ENCODE assay signal across 8 cellular contexts in genomic region chr17:59786536-59787319, GRCh38.
A peak's percentile ranks its signal among the peaks of the same experiment; 100 is the strongest.
DNase-seq lines count a peak whose midpoint lies in the region; ATAC-seq, FAIRE-seq and TF ChIP-seq lines count a peak whose summit lies in the region.

No MANE protein-coding gene starts in this region.

- H3K4me3 ChIP-seq in mucosa of descending colon = no peak overlapping the region

- no peak for TF ChIP-seq CTCF in mucosa of descending colon (IDR thresholded peaks at IDR 0.05)

- intact Hi-C loops in mucosa of descending colon (cut with DNase I, micrococcal nuclease) = loop anchor here in 1 of 2 donors (10.0 kb wide), 1 partner anchor 48 kb away; no protein-coding TSS in a partner anchor

- H3K4me1 ChIP-seq in mucosa of descending colon (ENCODE audit: low read depth) = peaks cover 29% of the 10 kb centered on the region

- H3K9me3 ChIP-seq in mucosa of descending colon = no peaks in the 10 kb centered on the region

- ATAC-seq in HG02943 (IDR thresholded peaks at IDR 0.05; ENCODE audit: low read depth, unreplicated experiment) (peak; percentile 77), mucosa of descending colon (peak; percentile 96)

- DNase-seq in GM18507 (ENCODE audit: extremely low spot score, insufficient read length, low read depth) (peak; percentile 44), NCI-H460 (ENCODE audit: extremely low read depth, low read depth) (peak; percentile 99), mucosa of descending colon (peak in 1 of 3 donors; percentile 82)
- peak; percentile 37 to 89 for DNase-seq in activated CD4-positive, alpha-beta T cell treated with anti-CD3 and anti-CD28 coated beads, Interleukin-2, amount 50 U/mL, for 24 hours (ENCODE audit: low read depth in 1 of 2, low spot score in 1 of 2)
- DNase-seq in effector CD4-positive, alpha-beta T cell = peak; percentile 76
- DNase-seq in stimulated activated CD8-positive, alpha-beta memory T cell treated with anti-CD3 and anti-CD28 coated beads, Interleukin-7, amount 100 ng/mL, for 24 hours (ENCODE audit: low read depth) = peak; percentile 26

- FAIRE-seq in A204.1 (lab: Jason Lieb, UNC) (peak; percentile 98), GM18507 (lab: Jason Lieb, UNC) (peak; percentile 98)

- H3K36me3 ChIP-seq in mucosa of descending colon (ENCODE audit: low read depth) = peaks cover 8% of the 10 kb centered on the region
